ENCODE assay signal across 17 cellular contexts in genomic region chr17:812638-813204, GRCh38.
"Had no signal": no experiment of that assay in that cellular context is flagged by ENCODE, and none has a peak within 500 bp of the region (broad histone marks: within the 10 kb centered on the region; RNA-seq: fewer than 3 reads in every experiment).

No MANE protein-coding gene starts in this region.

- H3K4me3 Mint-ChIP-seq: activated naive CD4-positive, alpha-beta T cell treated with anti-CD3 and anti-CD28 coated beads, Interleukin-2, amount 50 U/mL, for 24 hours; activated T-helper 17 cell treated with anti-CD3 and anti-CD28 coated beads, Interleukin-2, amount 50 U/mL, for 72 hours; brain; dendritic cell treated with granulocyte-macrophage colony-stimulating factor and Interleukin-4, amounts not matched to agents 40 ng/mL and 50 ng/mL, for 4 days; effector memory CD8-positive, alpha-beta T cell; T-helper 1 cell treated with Interleukin-12 subunit alpha and Interleukin-12 subunit beta and Interleukin-4 antibody, amounts not matched to agents 30 μg/mL and 1 μg/mL, for 36 hours had no signal

- H3K9me3 Mint-ChIP-seq: activated naive CD4-positive, alpha-beta T cell treated with anti-CD3 and anti-CD28 coated beads, Interleukin-2, amount 50 U/mL, for 24 hours; activated T-helper 17 cell treated with anti-CD3 and anti-CD28 coated beads, Interleukin-2, amount 50 U/mL, for 72 hours; brain; dendritic cell treated with granulocyte-macrophage colony-stimulating factor and Interleukin-4, amounts not matched to agents 40 ng/mL and 50 ng/mL, for 4 days; effector memory CD8-positive, alpha-beta T cell had no signal

- H3K4me3 ChIP-seq: lung, suprapubic skin had no signal

- H3K4me1 Mint-ChIP-seq: activated naive CD4-positive, alpha-beta T cell treated with anti-CD3 and anti-CD28 coated beads, Interleukin-2, amount 50 U/mL, for 24 hours; activated T-helper 17 cell treated with anti-CD3 and anti-CD28 coated beads, Interleukin-2, amount 50 U/mL, for 72 hours; brain; naive B cell had no signal

- H3K36me3 Mint-ChIP-seq: activated naive CD4-positive, alpha-beta T cell treated with anti-CD3 and anti-CD28 coated beads, Interleukin-2, amount 50 U/mL, for 24 hours; naive B cell had no signal

- H3K27ac Mint-ChIP-seq: activated naive CD4-positive, alpha-beta T cell treated with anti-CD3 and anti-CD28 coated beads, Interleukin-2, amount 50 U/mL, for 24 hours; activated T-helper 17 cell treated with anti-CD3 and anti-CD28 coated beads, Interleukin-2, amount 50 U/mL, for 72 hours; dendritic cell treated with granulocyte-macrophage colony-stimulating factor and Interleukin-4, amounts not matched to agents 40 ng/mL and 50 ng/mL, for 4 days; effector memory CD8-positive, alpha-beta T cell; T-helper 1 cell treated with Interleukin-12 subunit alpha and Interleukin-12 subunit beta and Interleukin-4 antibody, amounts not matched to agents 30 μg/mL and 1 μg/mL, for 36 hours had no signal

- H3K4me1 ChIP-seq: suprapubic skin had no signal

- H3K27me3 Mint-ChIP-seq: activated naive CD4-positive, alpha-beta T cell treated with anti-CD3 and anti-CD28 coated beads, Interleukin-2, amount 50 U/mL, for 24 hours; brain; dendritic cell treated with granulocyte-macrophage colony-stimulating factor and Interleukin-4, amounts not matched to agents 40 ng/mL and 50 ng/mL, for 4 days had no signal

- ATAC-seq: activated T-helper 17 cell treated with anti-CD3 and anti-CD28 coated beads, Interleukin-2, amount 50 U/mL, for 72 hours; effector memory CD8-positive, alpha-beta T cell; left cardiac atrium; stimulated activated naive CD8-positive, alpha-beta T cell treated with anti-CD3 and anti-CD28 coated beads, Interleukin-15, Interleukin-2, amounts not matched to agents 100 U/mL and 50 U/mL, for 24 hours had no signal

- H3K9me3 ChIP-seq: suprapubic skin had no signal

- DNase-seq: activated CD4-positive, alpha-beta T cell treated with anti-CD3 and anti-CD28 coated beads for 48 hours; activated CD8-positive, alpha-beta memory T cell treated with anti-CD3 and anti-CD28 coated beads for 24 hours; amygdala; cerebellar nuclear complex; effector memory CD8-positive, alpha-beta T cell; left cardiac atrium; naive B cell; occipital lobe; stimulated activated CD4-positive, alpha-beta T cell treated with anti-CD3 and anti-CD28 coated beads, Interleukin-2, amount 100 ng/mL, for 48 hours; stimulated activated naive CD8-positive, alpha-beta T cell treated with anti-CD3 and anti-CD28 coated beads, Interleukin-15, Interleukin-2, amounts not matched to agents 100 U/mL and 50 U/mL, for 24 hours had no signal

- H3K27me3 ChIP-seq: suprapubic skin had no signal

- H3K27ac ChIP-seq: suprapubic skin had no signal
